Comparison of ENCODE assay signal across 16 cellular contexts in genomic region chr6:155436981-155437749, GRCh38. TPM values are rescaled to one million over a fixed set of nuclear protein-coding genes. Genes with fewer than 3 reads are reported as not detected.
DNase-seq lines count a peak whose midpoint lies in the region; ATAC-seq, FAIRE-seq and TF ChIP-seq lines count a peak whose summit lies in the region.
"Had no signal": no experiment of that assay in that cellular context is flagged by ENCODE, and none has a peak within 500 bp of the region (broad histone marks: within the 10 kb centered on the region; RNA-seq: fewer than 3 reads in every experiment).

No MANE protein-coding gene starts in this region.

- no peaks in the 10 kb centered on the region for H3K79me2 ChIP-seq in GM23248 (ENCODE audit: insufficient read depth)

- H3K9me3 ChIP-seq in GM23248 (ENCODE audit: low read depth) = no peaks in the 10 kb centered on the region
- H3K9me3 ChIP-seq in kidney (ENCODE audit: control insufficient read depth in 1 of 2, low read length in 2 of 2) = no peaks in the 10 kb centered on the region
- H3K9me3 ChIP-seq: left lung had no signal

- H2AFZ ChIP-seq in GM23248 = no peak overlapping the region

- no peak overlapping the region for H3K4me3 ChIP-seq in cardiac fibroblast (replicated peaks in 1 of 2; ENCODE audit: low read depth in 2 of 2, low read length in 2 of 2)
- H3K4me3 ChIP-seq in GM23248 = no peak overlapping the region
- H3K4me3 ChIP-seq in kidney (ENCODE audit: low read length in 2 of 2) = no peak overlapping the region
- H3K4me3 ChIP-seq: BLaER1 treated with 17β-estradiol and CSF1 and Interleukin-3, amounts not matched to agents 10 nM and 100 nM; left lung had no signal

- H3K27ac ChIP-seq in GM23248 = no peak overlapping the region
- no peak overlapping the region for H3K27ac ChIP-seq in kidney (ENCODE audit: low read depth in 2 of 2, low read length in 2 of 2)
- H3K27ac ChIP-seq: BLaER1 treated with 17β-estradiol and CSF1 and Interleukin-3, amounts not matched to agents 10 nM and 100 nM; left lung had no signal

- intact Hi-C loops in kidney (cut with DNase I) = no loop called here

- in situ Hi-C loops in GM23248 (cut with MboI) = no loop called here

- no peak overlapping the region for H3K9ac ChIP-seq in GM23248
- no peak overlapping the region for H3K9ac ChIP-seq in kidney (ENCODE audit: low read length in 2 of 2)
- H3K9ac ChIP-seq: BLaER1 treated with 17β-estradiol and CSF1 and Interleukin-3, amounts not matched to agents 10 nM and 100 nM had no signal

- DNase-seq in GM03348 (ENCODE audit: low spot score) = peak; percentile 9
- peak; percentile 73 for DNase-seq in NCI-H1092 treated with DMSO at 0.1 percent for 48 hours (lab: John Stamatoyannopoulos, UW)
- DNase-seq in cardiac fibroblast (ENCODE audit: low read depth in 2 of 2) = peak; percentile 14 to 51
- DNase-seq in lung microvascular endothelial cell (ENCODE audit: low read depth in 2 of 2) = peak; percentile 68 to 86
- DNase-seq in ecto neural progenitor cell (ENCODE audit: low spot score) = no peak
- DNase-seq in GM23248 = no peak
- no peak for DNase-seq in kidney
- DNase-seq: activated CD8-positive, alpha-beta T cell treated with anti-CD3 and anti-CD28 coated beads, Interleukin-2, amount 10 ng/mL, durations not matched to agents 7 days and 5 days; activated effector memory CD4-positive, alpha-beta T cell treated with Interleukin-2 at 50 U/mL for 16 hours; left lung; MM.1S; stimulated activated naive CD4-positive, alpha-beta T cell had no signal

- H3K36me3 ChIP-seq in GM23248 (ENCODE audit: low read depth) (no peaks in the 10 kb centered on the region), kidney (ENCODE audit: control insufficient read depth in 1 of 2, insufficient read depth in 2 of 2, low read length in 2 of 2) (no peaks in the 10 kb centered on the region)
- H3K36me3 ChIP-seq: BLaER1 treated with 17β-estradiol and CSF1 and Interleukin-3, amounts not matched to agents 10 nM and 100 nM; left lung had no signal

- no peaks in the 10 kb centered on the region for H3F3A ChIP-seq in GM23248 (ENCODE audit: insufficient read depth)

- FAIRE-seq in kidney (lab: Jason Lieb, UNC) = no peak
- FAIRE-seq: urothelium cell line had no signal

- H3K4me1 ChIP-seq in GM23248 (ENCODE audit: insufficient read depth) = peaks cover 6% of the 10 kb centered on the region
- peaks cover 0 to 4% of the 10 kb centered on the region in 2 donors for H3K4me1 ChIP-seq in kidney (ENCODE audit: control insufficient read depth in 1 of 2, insufficient read depth in 1 of 2, low read depth in 1 of 2, low read length in 2 of 2)

- TF ChIP-seq CTCF in cardiac fibroblast (IDR thresholded peaks at IDR 0.05; ENCODE audit: low read depth, low read length) (no peak), kidney (IDR thresholded peaks at IDR 0.05; ENCODE audit: borderline replicate concordance, extremely low read depth, insufficient read depth) (no peak)

- H3K9me2 ChIP-seq in GM23248 (ENCODE audit: insufficient read depth) = no peaks in the 10 kb centered on the region

- H4K20me1 ChIP-seq in GM23248 (ENCODE audit: insufficient read depth) = no peaks in the 10 kb centered on the region
- H4K20me1 ChIP-seq: BLaER1 treated with 17β-estradiol and CSF1 and Interleukin-3, amounts not matched to agents 10 nM and 100 nM had no signal

- 70% methylated on average over 5 of the region's 5 CpGs for WGBS in GM23248 (ENCODE audit: low coverage in 1 of 2, low lambda C conversion rate in 2 of 2, missing lambda C conversion rate in 2 of 2), 2 experiments

- H3K27me3 ChIP-seq in GM23248 (replicated peaks; ENCODE audit: insufficient read depth) = no peaks in the 10 kb centered on the region
- H3K27me3 ChIP-seq: BLaER1 treated with 17β-estradiol and CSF1 and Interleukin-3, amounts not matched to agents 10 nM and 100 nM; left lung had no signal

- ATAC-seq in HG02852 (IDR thresholded peaks at IDR 0.05; ENCODE audit: unreplicated experiment) = no peak
- ATAC-seq: activated CD8-positive, alpha-beta T cell treated with anti-CD3 and anti-CD28 coated beads, Interleukin-2, amount 10 ng/mL, durations not matched to agents 7 days and 5 days; left lung; sciatic nerve had no signal

- H3K4me2 ChIP-seq in GM23248 (ENCODE audit: unreplicated experiment) = no peak overlapping the region

RNA-seq across cellular contexts. Expression of gene NOX3, which starts 18.5 kb away (rescaled TPM):
- total RNA-seq in lung microvascular endothelial cell = not detected in 2 replicates
- total RNA-seq in GM23248 (2014; rRNA removed; shearing (Covaris generic)) = not detected in 2 replicates
- not detected in 2 replicates for polyA plus RNA-seq in GM23248 (2016; fragmentation: Nextera tagmentation; extraction: Ambion mirVana)
- not detected for total RNA-seq in kidney
- polyA plus RNA-seq in kidney (ENCODE audit: insufficient read depth, low read depth, low replicate concordance) = not detected
- total RNA-seq: activated CD8-positive, alpha-beta T cell treated with anti-CD3 and anti-CD28 coated beads, Interleukin-2, amount 10 ng/mL, durations not matched to agents 7 days and 5 days; left lung; sciatic nerve had no signal

Comparison
In these comparisons a context has a peak if more than half of its experiments do, and no peak if none do; other contexts are left out.
1. DNase-seq: peak in GM03348 (single experiment), NCI-H1092 treated with DMSO at 0.1 percent for 48 hours (single experiment), cardiac fibroblast (2 of 2) and lung microvascular endothelial cell (2 of 2); none in ecto neural progenitor cell (single experiment), GM23248 (single experiment) and kidney (single experiment).